ENCODE assay signal across 9 cellular contexts in genomic region chr1:110083453-110084225, GRCh38. TPM values are rescaled to one million over a fixed set of nuclear protein-coding genes. Genes with fewer than 3 reads are reported as not detected.
DNase-seq lines count a peak whose midpoint lies in the region; ATAC-seq and TF ChIP-seq lines count a peak whose summit lies in the region.
"Had no signal": no experiment of that assay in that cellular context is flagged by ENCODE, and none has a peak within 500 bp of the region (broad histone marks: within the 10 kb centered on the region; RNA-seq: fewer than 3 reads in every experiment).

No MANE protein-coding gene starts in this region.

- H3K27ac ChIP-seq in HUES6 (ENCODE audit: low read depth, low read length) (no peak overlapping the region), esophagus muscularis mucosa (replicated peaks in 1 of 4) (peak overlapping the region; percentile 81 to 85 (median 82))
- H3K27ac ChIP-seq: VCaP had no signal

- peaks cover 98% of the 10 kb centered on the region for H3K27me3 ChIP-seq in HUES6 (ENCODE audit: control insufficient read depth, insufficient read depth, low read length)
- H3K27me3 ChIP-seq in esophagus muscularis mucosa: peaks cover 0 to 59% (median 3%) of the 10 kb centered on the region in 4 donors

- DNase-seq in AG10803 (ENCODE audit: low read depth) (no peak), esophagus muscularis mucosa (ENCODE audit: extremely low spot score) (no peak), neural crest cell (ENCODE audit: low read depth, low spot score) (no peak), germinal center (ENCODE audit: low spot score) (no peak), anterior cingulate cortex (lab: John Stamatoyannopoulos, UW) (no peak), SW480 (ENCODE audit: low spot score) (no peak)

- no peak for TF ChIP-seq EP300 in esophagus muscularis mucosa (IDR thresholded peaks at IDR 0.05)

- H3K27me3 Mint-ChIP-seq in neural crest cell (ENCODE audit: low read depth): peaks cover 88% of the 10 kb centered on the region

- no peaks in the 10 kb centered on the region for H3K9me3 Mint-ChIP-seq in neural crest cell

- TF ChIP-seq POLR2A in esophagus muscularis mucosa (IDR thresholded peaks at IDR 0.05; ENCODE audit: low read depth): no peak

- intact Hi-C loops in esophagus muscularis mucosa (cut with DNase I): no loop called here

- H3K9ac ChIP-seq in HUES6 (ENCODE audit: low read length): no peak overlapping the region

- TF ChIP-seq CTCF in AG10803 (conservative IDR thresholded peaks at IDR 0.05; ENCODE audit: low read length): no peak
- no peak for TF ChIP-seq CTCF in esophagus muscularis mucosa (IDR thresholded peaks at IDR 0.05)
- TF ChIP-seq CTCF in neural crest cell (conservative IDR thresholded peaks at IDR 0.05): no peak

- H3K9me3 ChIP-seq in HUES6 (ENCODE audit: control insufficient read depth, insufficient read depth, low read depth, low read length) (no peaks in the 10 kb centered on the region), esophagus muscularis mucosa (no peaks in the 10 kb centered on the region)

- H3K4me1 Mint-ChIP-seq in neural crest cell: peaks cover 8% of the 10 kb centered on the region

- H3K4me1 ChIP-seq in HUES6 (ENCODE audit: control insufficient read depth, insufficient read depth, low read length) (peaks cover 9% of the 10 kb centered on the region), esophagus muscularis mucosa (peaks cover 20 to 30% (median 26%) of the 10 kb centered on the region in 4 donors)

- peak overlapping the region; percentile 53 for H3K4me3 ChIP-seq in AG10803 (ENCODE audit: low read length)
- H3K4me3 ChIP-seq in HUES6 (ENCODE audit: low read depth, low read length): peak overlapping the region; percentile 55
- H3K4me3 ChIP-seq in esophagus muscularis mucosa: peak overlapping the region; percentile 73 to 84 (median 74)

- no peak for ATAC-seq in GM21723 (IDR thresholded peaks at IDR 0.05; ENCODE audit: unreplicated experiment)

- H3K36me3 Mint-ChIP-seq in neural crest cell (ENCODE audit: low read depth): no peaks in the 10 kb centered on the region

- H3K36me3 ChIP-seq in HUES6 (ENCODE audit: control insufficient read depth, insufficient read depth, low read length) (no peaks in the 10 kb centered on the region), esophagus muscularis mucosa (no peaks in the 10 kb centered on the region)

- peak overlapping the region; percentile 42 for H3K4me3 Mint-ChIP-seq in neural crest cell

- WGBS in esophagus muscularis mucosa: 12% methylated on average over 43 of the region's 47 CpGs

- no peak overlapping the region for H3K27ac Mint-ChIP-seq in neural crest cell (ENCODE audit: unreplicated experiment)

RNA-seq across cellular contexts. Expression of gene ALX3, which starts 13.2 kb away (rescaled TPM):
- total RNA-seq in esophagus muscularis mucosa (not detected), neural crest cell (0.21 TPM in 1 of 2 replicates, not detected in the other)

RNA-seq across cellular contexts. Expression of gene UBL4B, which starts 28.6 kb away (rescaled TPM):
- total RNA-seq in esophagus muscularis mucosa (not detected), neural crest cell (not detected in 2 replicates)

RNA-seq across cellular contexts. Expression of gene STRIP1, which starts 49.2 kb away (rescaled TPM):
- total RNA-seq in esophagus muscularis mucosa (10 to 100 TPM; 26.2 to 43.5 (median 35.3) TPM), neural crest cell (69.1 and 71.0 TPM in 2 replicates)
